ENCODE assay signal across 1 cellular context in genomic region chr11:23021287-23021863, GRCh38.
TF ChIP-seq lines count a peak whose summit lies in the region.

No MANE protein-coding gene starts in this region.

TF ChIP-seq in K562, 482 proteins besides CTCF, POLR2A, EP300 and RAD21 (continued from another document):
- TF ChIP-seq ZBTB40 (IDR thresholded peaks at IDR 0.05) (no peak), ZBTB40 (CRISPR knock-in tag; IDR thresholded peaks at IDR 0.05) (no peak), CREB3 (tag; conservative IDR thresholded peaks at IDR 0.05; ENCODE audit: low read depth) (no peak)
